2 cellular contexts compared by ENCODE assay signal in genomic region chr22:30029512-30029911, GRCh38.
A peak's percentile ranks its signal among the peaks of the same experiment; 100 is the strongest.
TF ChIP-seq lines count a peak whose summit lies in the region.

No MANE protein-coding gene starts in this region.

TF ChIP-seq in liver, 16 proteins besides CTCF, POLR2A, EP300 and RAD21 (continued from another document):
- TF ChIP-seq MAX (IDR thresholded peaks at IDR 0.05) = no peak
- peak; percentile 36 to 73 for TF ChIP-seq RXRA (IDR thresholded peaks at IDR 0.05)
- peak in 1 of 2 donors; percentile 17 for TF ChIP-seq EGR1 (IDR thresholded peaks at IDR 0.05; ENCODE audit: low read depth in 2 of 2)
- TF ChIP-seq REST (IDR thresholded peaks at IDR 0.05) = peak; percentile 11
- TF ChIP-seq FOXA2 (IDR thresholded peaks at IDR 0.05) = no peak
- TF ChIP-seq ZBTB33 (IDR thresholded peaks at IDR 0.05) = no peak
- peak; percentile 69 to 79 for TF ChIP-seq HNF4A (conservative IDR thresholded peaks at IDR 0.05)
- TF ChIP-seq ATF3 (IDR thresholded peaks at IDR 0.05) = no peak
- no peak for TF ChIP-seq TAF1 (conservative IDR thresholded peaks at IDR 0.05)

TF ChIP-seq in HepG2, 621 proteins besides CTCF, POLR2A, EP300 and RAD21 (continued from another document):
- TF ChIP-seq GMEB2 (CRISPR knock-in tag; IDR thresholded peaks at IDR 0.05; ENCODE audit: low read depth) (no peak), UBTF (CRISPR knock-in tag; IDR thresholded peaks at IDR 0.05) (no peak), ZNF124 (CRISPR knock-in tag; IDR thresholded peaks at IDR 0.05) (no peak), ZFYVE20 (CRISPR knock-in tag; IDR thresholded peaks at IDR 0.05; ENCODE audit: borderline replicate concordance, low read depth) (no peak), NFIB (CRISPR knock-in tag; IDR thresholded peaks at IDR 0.05; ENCODE audit: borderline replicate concordance) (no peak), ATF5 (CRISPR knock-in tag; IDR thresholded peaks at IDR 0.05; ENCODE audit: low read depth) (no peak), ZNF292 (CRISPR knock-in tag; IDR thresholded peaks at IDR 0.05; ENCODE audit: borderline replicate concordance, low read depth) (no peak), GMEB1 (CRISPR knock-in tag; IDR thresholded peaks at IDR 0.05; ENCODE audit: borderline replicate concordance) (no peak), ATM (IDR thresholded peaks at IDR 0.05; ENCODE audit: borderline replicate concordance) (no peak), SP1 (IDR thresholded peaks at IDR 0.05) (no peak), SP1 (CRISPR knock-in tag; IDR thresholded peaks at IDR 0.05) (no peak), ADNP (CRISPR knock-in tag; IDR thresholded peaks at IDR 0.05) (no peak), TAF15 (IDR thresholded peaks at IDR 0.05; ENCODE audit: low read depth, low read length, poor library complexity, severe bottlenecking) (no peak)
